Comparison of ENCODE assay signal across 18 cellular contexts in genomic region chr18:35111086-35111485, GRCh38.
A peak's percentile ranks its signal among the peaks of the same experiment; 100 is the strongest.
DNase-seq lines count a peak whose midpoint lies in the region; ATAC-seq and TF ChIP-seq lines count a peak whose summit lies in the region.
"Had no signal": no experiment of that assay in that cellular context is flagged by ENCODE, and none has a peak within 500 bp of the region (broad histone marks: within the 10 kb centered on the region; RNA-seq: fewer than 3 reads in every experiment).

No MANE protein-coding gene starts in this region.

- intact Hi-C loops in cardiac septum (cut with DNase I) (no loop called here), posterior vena cava (cut with DNase I) (no loop called here)

- peaks cover 75% of the 10 kb centered on the region for H3K4me1 Mint-ChIP-seq in activated T-cell treated with anti-CD3 and anti-CD28 coated beads, Interleukin-2, amount 50 U/mL, for 24 hours (ENCODE audit: low read depth)
- peaks cover 67% of the 10 kb centered on the region for H3K4me1 Mint-ChIP-seq in central memory CD8-positive, alpha-beta T cell

- H3K36me3 ChIP-seq in right atrium auricular region: no peaks in the 10 kb centered on the region

- ATAC-seq in central memory CD8-positive, alpha-beta T cell (replicated peaks; ENCODE audit: extremely low read depth, poor library complexity, severe bottlenecking): no peak
- ATAC-seq in HG03039 (IDR thresholded peaks at IDR 0.05; ENCODE audit: unreplicated experiment): no peak

- H3K4me3 ChIP-seq in right atrium auricular region: no peak overlapping the region
- H3K4me3 ChIP-seq: PC-9 had no signal

- peaks cover 59% of the 10 kb centered on the region for H3K36me3 Mint-ChIP-seq in activated T-cell treated with anti-CD3 and anti-CD28 coated beads, Interleukin-2, amount 50 U/mL, for 24 hours (ENCODE audit: low read depth)
- H3K36me3 Mint-ChIP-seq in central memory CD8-positive, alpha-beta T cell (ENCODE audit: insufficient read depth): peaks cover 5% of the 10 kb centered on the region

- no peaks in the 10 kb centered on the region for H3K27me3 ChIP-seq in right atrium auricular region

- H3K4me1 ChIP-seq in right atrium auricular region: peaks cover 0 to 18% of the 10 kb centered on the region in 2 donors

- no peak for DNase-seq in activated T-cell treated with anti-CD3 and anti-CD28 coated beads, Interleukin-2, amount 50 U/mL, for 24 hours
- no peak for DNase-seq in activated T-cell treated with anti-CD3 and anti-CD28 coated beads, Interleukin-2, amount 50 U/mL, for 1 hour
- DNase-seq in right atrium auricular region (ENCODE audit: low spot score) (no peak), cardiac septum (ENCODE audit: low spot score) (no peak), posterior vena cava (ENCODE audit: low spot score) (no peak)
- no peak for DNase-seq in central memory CD8-positive, alpha-beta T cell (ENCODE audit: low spot score in 2 of 2)
- DNase-seq: EL, GF-D8, MV-4-11, NCI-H1105 treated with DMSO at 0.1 percent for 48 hours, NCI-H2029 treated with DMSO at 0.1 percent for 48 hours, NCI-H510A treated with DMSO at 0.1 percent for 48 hours, NCI-H748 treated with DMSO at 0.1 percent for 48 hours, PC-9, RPMI8226, SHP77 treated with DMSO at 0.1 percent for 48 hours had no signal

- no peak for TF ChIP-seq CTCF in right atrium auricular region (IDR thresholded peaks at IDR 0.05)

- no peak overlapping the region for H3K4me3 Mint-ChIP-seq in activated T-cell treated with anti-CD3 and anti-CD28 coated beads, Interleukin-2, amount 50 U/mL, for 24 hours
- no peak overlapping the region for H3K4me3 Mint-ChIP-seq in central memory CD8-positive, alpha-beta T cell
- H3K4me3 Mint-ChIP-seq: CD14-positive monocyte had no signal

- no peaks in the 10 kb centered on the region for H3K9me3 Mint-ChIP-seq in activated T-cell treated with anti-CD3 and anti-CD28 coated beads, Interleukin-2, amount 50 U/mL, for 24 hours
- H3K9me3 Mint-ChIP-seq in central memory CD8-positive, alpha-beta T cell: no peaks in the 10 kb centered on the region

- H3K27ac Mint-ChIP-seq in activated T-cell treated with anti-CD3 and anti-CD28 coated beads, Interleukin-2, amount 50 U/mL, for 24 hours: peak overlapping the region; percentile 22
- peak overlapping the region; percentile 19 for H3K27ac Mint-ChIP-seq in central memory CD8-positive, alpha-beta T cell (ENCODE audit: low read depth)

- no peaks in the 10 kb centered on the region for H3K27me3 Mint-ChIP-seq in activated T-cell treated with anti-CD3 and anti-CD28 coated beads, Interleukin-2, amount 50 U/mL, for 24 hours
- no peaks in the 10 kb centered on the region for H3K27me3 Mint-ChIP-seq in central memory CD8-positive, alpha-beta T cell

- no peaks in the 10 kb centered on the region for H3K9me3 ChIP-seq in right atrium auricular region

- H3K27ac ChIP-seq in right atrium auricular region: peak overlapping the region; percentile 31 to 55
- H3K27ac ChIP-seq: PC-9 had no signal
